In genomic region chrX:136784231-136784630, GRCh38 we compare ENCODE assay signal across 20 cellular contexts. TPM values are rescaled to one million over a fixed set of nuclear protein-coding genes. Genes with fewer than 3 reads are reported as not detected.
A peak's percentile ranks its signal among the peaks of the same experiment; 100 is the strongest.
DNase-seq lines count a peak whose midpoint lies in the region; ATAC-seq, FAIRE-seq and TF ChIP-seq lines count a peak whose summit lies in the region.
"Had no signal": no experiment of that assay in that cellular context is flagged by ENCODE, and none has a peak within 500 bp of the region (broad histone marks: within the 10 kb centered on the region; RNA-seq: fewer than 3 reads in every experiment).

No MANE protein-coding gene starts in this region.

- H3K4me3 Mint-ChIP-seq in T-helper 2 cell treated with Interferon-gamma antibody and Interleukin-4, amounts not matched to agents 5 μg/mL and 100 μg/mL, for 36 hours = peak overlapping the region; percentile 32

- 12% methylated on average over 1 of the region's 1 CpG for WGBS in K562 (ENCODE audit: insufficient coverage, low coverage, missing lambda C conversion rate)
- WGBS in heart right ventricle, 2 donors = 63 to 100% methylated on average over 1 of the region's 1 CpG

- peaks cover 17% of the 10 kb centered on the region for H3K36me3 Mint-ChIP-seq in T-helper 2 cell treated with Interferon-gamma antibody and Interleukin-4, amounts not matched to agents 5 μg/mL and 100 μg/mL, for 36 hours (ENCODE audit: low read depth)

- no peak for TF ChIP-seq POLR2A in K562 (conservative IDR thresholded peaks at IDR 0.05)

- H3K79me2 ChIP-seq in K562 (ENCODE audit: control insufficient read depth, insufficient read depth, low read length) = no peaks in the 10 kb centered on the region

- in situ Hi-C loops in K562 (cut with MboI) = no loop called here

- peak overlapping the region; percentile 49; the same call in 1 of the 2 replicates for H3K4me2 ChIP-seq in K562 (ENCODE audit: insufficient read depth, low read length)
- H3K4me2 ChIP-seq: BLaER1, SK-N-SH had no signal

- TF ChIP-seq RAD21 in K562 (CRISPR knock-in tag; conservative IDR thresholded peaks at IDR 0.05 in 1 of 2, IDR thresholded peaks at IDR 0.05 in 1 of 2) = no peak

- H3K9me3 Mint-ChIP-seq in T-helper 2 cell treated with Interferon-gamma antibody and Interleukin-4, amounts not matched to agents 5 μg/mL and 100 μg/mL, for 36 hours = peaks cover 8% of the 10 kb centered on the region
- H3K9me3 Mint-ChIP-seq: activated naive CD4-positive, alpha-beta T cell treated with anti-CD3 and anti-CD28 coated beads, Interleukin-2, amount 50 U/mL, for 72 hours had no signal

- H3K4me1 ChIP-seq in K562 (replicated peaks in 1 of 2; ENCODE audit: control insufficient read depth in 2 of 2, insufficient read depth in 2 of 2, low read length in 2 of 2) (peaks cover 0 to 17% of the 10 kb centered on the region in 2 experiments; a peak in 4 of 5 replicates), heart right ventricle (peaks cover 0 to 19% (median 7%) of the 10 kb centered on the region in 9 donors)
- H3K4me1 ChIP-seq: gastroesophageal sphincter, HAP-1 had no signal

- peak; percentile 48 for FAIRE-seq in K562 (lab: Jason Lieb, UNC)
- FAIRE-seq: urothelium cell line had no signal

- H3K27me3 ChIP-seq in K562 (ENCODE audit: control insufficient read depth in 2 of 2, insufficient read depth in 2 of 2, low read length in 2 of 2) (no peaks in the 10 kb centered on the region), heart right ventricle (no peaks in the 10 kb centered on the region)
- H3K27me3 ChIP-seq: gastroesophageal sphincter, neutrophil had no signal

- no peak overlapping the region for H3K27ac Mint-ChIP-seq in T-helper 2 cell treated with Interferon-gamma antibody and Interleukin-4, amounts not matched to agents 5 μg/mL and 100 μg/mL, for 36 hours

- DNase-seq in T-helper 2 cell treated with Interferon-gamma antibody and Interleukin-4, amounts not matched to agents 5 μg/mL and 100 μg/mL, for 36 hours (ENCODE audit: low spot score) = no peak
- DNase-seq in T-helper 2 cell = no peak
- peak; percentile 25 to 35 for DNase-seq in Kasumi-1 (lab: John Stamatoyannopoulos, UW)
- peak; percentile 23 for DNase-seq in RPMI8226
- DNase-seq in K562 (ENCODE audit: extremely low read depth in 1 of 4, low spot score in 3 of 4) = no peak
- DNase-seq in hepatic stellate cell (ENCODE audit: low spot score) = no peak
- no peak for DNase-seq in heart right ventricle
- DNase-seq in activated CD4-positive, CD25-positive, alpha-beta regulatory T cell treated with anti-CD3 and anti-CD28 coated beads, Interleukin-2, amount 50 U/mL, for 72 hours = no peak
- DNase-seq: DMS53, NCI-H1694 treated with DMSO at 0.1 percent for 48 hours, NCI-H446, PC-3, right cardiac atrium, SK-N-SH had no signal

- H3K27me3 Mint-ChIP-seq in T-helper 2 cell treated with Interferon-gamma antibody and Interleukin-4, amounts not matched to agents 5 μg/mL and 100 μg/mL, for 36 hours (ENCODE audit: low read depth) = no peaks in the 10 kb centered on the region

- H3K9ac ChIP-seq in K562 (ENCODE audit: insufficient read depth in 1 of 2, low read depth in 2 of 2, low read length in 2 of 2) = no peak overlapping the region
- H3K9ac ChIP-seq: BLaER1, SK-N-SH had no signal

- H3K36me3 ChIP-seq in K562 (ENCODE audit: control insufficient read depth, insufficient read depth, low read length) (no peaks in the 10 kb centered on the region), heart right ventricle (no peaks in the 10 kb centered on the region)
- H3K36me3 ChIP-seq: BLaER1, gastroesophageal sphincter, HAP-1, neutrophil had no signal

- BruUV-seq in K562 (replicated peaks; lab: Mats Ljungman, UMichigan) = no TSS peak

- H3K4me1 Mint-ChIP-seq in T-helper 2 cell treated with Interferon-gamma antibody and Interleukin-4, amounts not matched to agents 5 μg/mL and 100 μg/mL, for 36 hours (ENCODE audit: low read depth) = peaks cover 40% of the 10 kb centered on the region

- TF ChIP-seq EP300 in K562 (IDR thresholded peaks at IDR 0.05; ENCODE audit: low read length) = no peak

- H3K4me3 ChIP-seq in K562 = no peak overlapping the region
- H3K4me3 ChIP-seq in heart right ventricle = no peak overlapping the region
- H3K4me3 ChIP-seq: BLaER1, gastroesophageal sphincter, HAP-1 had no signal

- peak; percentile 32; the same call in 1 of the 3 replicates for ATAC-seq in K562
- no peak for ATAC-seq in heart right ventricle
- ATAC-seq: activated naive CD4-positive, alpha-beta T cell treated with anti-CD3 and anti-CD28 coated beads, Interleukin-2, amount 50 U/mL, for 72 hours; gastroesophageal sphincter; PC-3; right cardiac atrium had no signal

- CTCF ChIA-PET in K562 (lab: Yijun Ruan, JAX; ENCODE audit: low intra/inter-chr PET ratio) = no interaction called here

- H3K9me3 ChIP-seq in K562 (replicated peaks; ENCODE audit: control insufficient read depth, insufficient read depth, low read depth, low read length) (no peaks in the 10 kb centered on the region), heart right ventricle (no peaks in the 10 kb centered on the region)
- H3K9me3 ChIP-seq: gastroesophageal sphincter, HAP-1, neutrophil, SK-N-SH had no signal

- H4K20me1 ChIP-seq in K562 (replicated peaks; ENCODE audit: control insufficient read depth, insufficient read depth, low read length) = no peaks in the 10 kb centered on the region
- H4K20me1 ChIP-seq: BLaER1 had no signal

- TF ChIP-seq CTCF in K562 (IDR thresholded peaks at IDR 0.05 in 2 of 3, conservative IDR thresholded peaks at IDR 0.05 in 1 of 3; ENCODE audit: insufficient read depth in 2 of 3, low read depth in 1 of 3, low read length in 3 of 3) (no peak), heart right ventricle (IDR thresholded peaks at IDR 0.05) (no peak)

- H3K27ac ChIP-seq in K562 (ENCODE audit: extremely low read depth, low read depth, low read length) (peak overlapping the region; percentile 31; the same call in 1 of the 3 replicates), heart right ventricle (no peak overlapping the region)
- H3K27ac ChIP-seq: BLaER1, gastroesophageal sphincter, neutrophil had no signal

- peak overlapping the region; percentile 90 for H2AFZ ChIP-seq in K562 (ENCODE audit: low read depth, low read length)

- H3K9me1 ChIP-seq in K562 (ENCODE audit: control insufficient read depth, insufficient read depth, low read length) = no peaks in the 10 kb centered on the region

- POLR2A ChIA-PET in K562 (lab: Yijun Ruan, JAX) = interaction anchor here (0.6 to 1.0 kb wide), 2 partner anchors 60 to 84 kb away, joined by 3 read pairs; no protein-coding TSS in a partner anchor

- intact Hi-C loops in K562 (cut with micrococcal nuclease) = no loop called here
- intact Hi-C loops in heart right ventricle (cut with DNase I) = no loop called here

TF ChIP-seq in K562, 482 proteins besides CTCF, POLR2A, EP300 and RAD21:
- TF ChIP-seq FOXJ3 (CRISPR knock-in tag; IDR thresholded peaks at IDR 0.05) = no peak
- TF ChIP-seq POU5F1 (IDR thresholded peaks at IDR 0.05; ENCODE audit: borderline replicate concordance, low read depth, low read length, partially characterized antibody) = no peak
- no peak for TF ChIP-seq NR2C2 (CRISPR knock-in tag; IDR thresholded peaks at IDR 0.05)
- TF ChIP-seq NR2C2 (tag; IDR thresholded peaks at IDR 0.05) = peak; percentile 19; the same call in 1 of the 2 replicates
- 0 out of 2 replicates have a peak, but pooled peaks have one; percentile 22 for TF ChIP-seq NR2C1 (IDR thresholded peaks at IDR 0.05)
- TF ChIP-seq NR2C1 (tag; IDR thresholded peaks at IDR 0.05) = no peak

RNA-seq across cellular contexts. Expression of gene ARHGEF6, which starts 3.5 kb away (rescaled TPM):
- total RNA-seq in K562 (2011; cell fraction: chromatin; rRNA removed; ENCODE audit: low replicate concordance) = 2.3 and 4.7 TPM in 2 replicates
- total RNA-seq in K562 (2011; cell fraction: nucleolus; rRNA removed) = 1.3 TPM in 2 replicates
- 2.0 and 4.1 TPM in 2 replicates for total RNA-seq in K562 (2011; cell fraction: nucleoplasm; rRNA removed)
- 7.4 and 9.5 TPM in 2 replicates for total RNA-seq in K562 (2014; rRNA removed)
- total RNA-seq in K562 (2014; rRNA removed; fragmentation: Illumina TruSeq; extraction: Trizol) = 14.3 and 15.9 TPM in 2 replicates
- total RNA-seq in K562 (2015; rRNA removed; fragmentation: Illumina TruSeq; extraction: Trizol) = 20.7 and 22.1 TPM in 2 replicates
- 10.4 and 10.9 TPM in 2 replicates for total RNA-seq in K562 (2021)
- 15.1 and 15.3 TPM in 2 replicates for polyA plus RNA-seq in K562 (2011; rRNA removed)
- polyA plus RNA-seq in K562 (2011; cell fraction: cytosol; rRNA removed) = 4.4 and 8.8 TPM in 2 replicates
- 8.9 and 13.1 TPM in 2 replicates for polyA plus RNA-seq in K562 (2011; cell fraction: nucleus; rRNA removed)
- polyA plus RNA-seq in K562 (2012) = 24.2 and 44.4 TPM in 2 replicates
- 15.2 and 18.0 TPM in 2 replicates for polyA plus RNA-seq in K562 (2014; fragmentation: Illumina TruSeq; extraction: Trizol)
- 1 to 10 TPM; 2.9 to 5.0 TPM for polyA plus RNA-seq in K562 (2014; fragmentation: Nextera tagmentation; extraction: Ambion mirVana)
- polyA plus RNA-seq in K562 (2014; rRNA removed) = 13.3 and 14.1 TPM in 2 replicates
- polyA minus RNA-seq in K562 (2011; rRNA and poly(A)+ RNA removed) = 13.3 and 15.4 TPM in 2 replicates
- 4.0 and 5.6 TPM in 2 replicates for polyA minus RNA-seq in K562 (2011; cell fraction: cytosol; rRNA and poly(A)+ RNA removed)
- 2.4 and 7.1 TPM in 2 replicates for polyA minus RNA-seq in K562 (2011; cell fraction: nucleus; rRNA and poly(A)+ RNA removed)
- total RNA-seq in heart right ventricle = 10 to 100 TPM; 39.5 to 88.0 (median 52.2) TPM
- 10 to 100 TPM; 15.3 to 16.5 TPM for polyA plus RNA-seq in heart right ventricle

Comparison
In these comparisons a context has a peak if more than half of its experiments do, and no peak if none do; other contexts are left out.
1. DNase-seq: peak in Kasumi-1 (2 of 2) and RPMI8226 (single experiment); none in T-helper 2 cell treated with Interferon-gamma antibody and Interleukin-4, amounts not matched to agents 5 μg/mL and 100 μg/mL, for 36 hours (single experiment), T-helper 2 cell (0 of 5), K562 (0 of 4), hepatic stellate cell (single experiment), heart right ventricle (0 of 2) and activated CD4-positive, CD25-positive, alpha-beta regulatory T cell treated with anti-CD3 and anti-CD28 coated beads, Interleukin-2, amount 50 U/mL, for 72 hours (single experiment).